Comparison of ENCODE assay signal across 13 cellular contexts in genomic region chr18:220708-221107, GRCh38.
"Had no signal": no experiment of that assay in that cellular context is flagged by ENCODE, and none has a peak within 500 bp of the region (broad histone marks: within the 10 kb centered on the region; RNA-seq: fewer than 3 reads in every experiment).

No MANE protein-coding gene starts in this region.

- H3K27me3 Mint-ChIP-seq: dendritic cell treated with granulocyte-macrophage colony-stimulating factor and Interleukin-4, amounts not matched to agents 40 ng/mL and 50 ng/mL, for 4 days; natural killer cell treated with Interleukin-12 subunit alpha and Interleukin-12 subunit beta and Interleukin-15 and Interleukin-18, amount 100 ng/mL, for 72 hours had no signal

- H3K9me3 Mint-ChIP-seq: dendritic cell treated with granulocyte-macrophage colony-stimulating factor and Interleukin-4, amounts not matched to agents 40 ng/mL and 50 ng/mL, for 4 days; natural killer cell treated with Interleukin-12 subunit alpha and Interleukin-12 subunit beta and Interleukin-15 and Interleukin-18, amount 100 ng/mL, for 72 hours had no signal

- H3K27ac Mint-ChIP-seq: dendritic cell treated with granulocyte-macrophage colony-stimulating factor and Interleukin-4, amounts not matched to agents 40 ng/mL and 50 ng/mL, for 4 days had no signal

- ATAC-seq: lower lobe of right lung; natural killer cell treated with Interleukin-12 subunit alpha and Interleukin-12 subunit beta and Interleukin-15 and Interleukin-18, amount 100 ng/mL, for 72 hours; right lobe of liver had no signal

- H3K4me3 Mint-ChIP-seq: dendritic cell treated with granulocyte-macrophage colony-stimulating factor and Interleukin-4, amounts not matched to agents 40 ng/mL and 50 ng/mL, for 4 days; natural killer cell treated with Interleukin-12 subunit alpha and Interleukin-12 subunit beta and Interleukin-15 and Interleukin-18, amount 100 ng/mL, for 72 hours had no signal

- DNase-seq: activated CD4-positive, alpha-beta T cell treated with anti-CD3 and anti-CD28 coated beads for 48 hours; activated T-cell treated with anti-CD3 and anti-CD28 coated beads for 4 hours; amygdala; brain microvascular endothelial cell; cerebellar nuclear complex; hippocampal formation; lower lobe of right lung; nucleus accumbens; right lobe of liver; stimulated activated naive CD4-positive, alpha-beta T cell treated with Interleukin-2 at 50 U/mL for 16 hours; trophoblast cell had no signal
